ENCODE assay signal across 26 cellular contexts in genomic region chr18:61173579-61173978, GRCh38.
"Had no signal": no experiment of that assay in that cellular context is flagged by ENCODE, and none has a peak within 500 bp of the region (broad histone marks: within the 10 kb centered on the region; RNA-seq: fewer than 3 reads in every experiment).

No MANE protein-coding gene starts in this region.

- DNase-seq: activated CD4-positive, alpha-beta memory T cell treated with anti-CD3 and anti-CD28 coated beads, Interleukin-2, amount 10 ng/mL, durations not matched to agents 7 days and 5 days; activated CD4-positive, alpha-beta T cell treated with anti-CD3 and anti-CD28 coated beads for 36 hours; activated CD4-positive, alpha-beta T cell treated with anti-CD3 and anti-CD28 coated beads, Interleukin-2, amount 50 U/mL, for 1 hour; activated CD8-positive, alpha-beta memory T cell treated with anti-CD3 and anti-CD28 coated beads, Interleukin-2, amount 50 U/mL, for 4 hours; activated gamma-delta T cell treated with Interleukin-2 at 50 U/mL for 16 hours; activated naive CD4-positive, alpha-beta T cell treated with anti-CD3 and anti-CD28 coated beads, Interleukin-2, amount 10 ng/mL, durations not matched to agents 7 days and 5 days; activated naive CD8-positive, alpha-beta T cell treated with anti-CD3 and anti-CD28 coated beads for 36 hours; activated T-cell treated with anti-CD3 and anti-CD28 coated beads, Interleukin-2, amount 50 U/mL, for 72 hours; caudate nucleus; Karpas-422; NCI-H1105; NCI-H146; NCI-H187 treated with DMSO at 0.1 percent for 48 hours; NCI-H2081 treated with DMSO at 0.1 percent for 48 hours; NCI-H2171 treated with DMSO at 0.1 percent for 48 hours; NCI-H226; NCI-H526; NCI-H82; Right ventricle myocardium superior; SJCRH30; SK-N-SH; T-helper 1 cell; WERI-Rb-1 had no signal

- H3K27ac Mint-ChIP-seq: activated CD4-positive, alpha-beta memory T cell treated with anti-CD3 and anti-CD28 coated beads, Interleukin-2, amount 10 ng/mL, durations not matched to agents 7 days and 5 days; activated CD4-positive, alpha-beta T cell treated with anti-CD3 and anti-CD28 coated beads for 36 hours; activated naive CD4-positive, alpha-beta T cell treated with anti-CD3 and anti-CD28 coated beads, Interleukin-2, amount 10 ng/mL, durations not matched to agents 7 days and 5 days; activated naive CD8-positive, alpha-beta T cell treated with anti-CD3 and anti-CD28 coated beads for 36 hours; activated T-cell treated with anti-CD3 and anti-CD28 coated beads, Interleukin-2, amount 50 U/mL, for 72 hours; activated T-helper 2 cell treated with anti-CD3 and anti-CD28 coated beads, Interferon-gamma antibody, Interleukin-2, Interleukin-4, amounts not matched to agents 10 μg/mL and 5 μg/mL and 100 μg/mL, durations not matched to agents 14 hours and 24 hours and 36 hours had no signal

- H3K36me3 ChIP-seq: breast epithelium, SJCRH30, WERI-Rb-1 had no signal

- H3K4me1 Mint-ChIP-seq: activated CD4-positive, alpha-beta memory T cell treated with anti-CD3 and anti-CD28 coated beads, Interleukin-2, amount 10 ng/mL, durations not matched to agents 7 days and 5 days; activated CD4-positive, alpha-beta T cell treated with anti-CD3 and anti-CD28 coated beads for 36 hours; activated naive CD4-positive, alpha-beta T cell treated with anti-CD3 and anti-CD28 coated beads, Interleukin-2, amount 10 ng/mL, durations not matched to agents 7 days and 5 days; activated naive CD8-positive, alpha-beta T cell treated with anti-CD3 and anti-CD28 coated beads for 36 hours had no signal

- H3K27me3 Mint-ChIP-seq: activated CD4-positive, alpha-beta memory T cell treated with anti-CD3 and anti-CD28 coated beads, Interleukin-2, amount 10 ng/mL, durations not matched to agents 7 days and 5 days; activated CD4-positive, alpha-beta T cell treated with anti-CD3 and anti-CD28 coated beads for 36 hours; activated naive CD4-positive, alpha-beta T cell treated with anti-CD3 and anti-CD28 coated beads, Interleukin-2, amount 10 ng/mL, durations not matched to agents 7 days and 5 days; activated naive CD8-positive, alpha-beta T cell treated with anti-CD3 and anti-CD28 coated beads for 36 hours had no signal

- H3K4me2 ChIP-seq: SK-N-SH had no signal

- H3K9me3 ChIP-seq: SJCRH30, SK-N-SH had no signal

- H3K4me3 ChIP-seq: breast epithelium, K562, SJCRH30 had no signal

- H3K4me1 ChIP-seq: breast epithelium, SJCRH30 had no signal

- H3K27ac ChIP-seq: breast epithelium, SJCRH30, WERI-Rb-1 had no signal

- H3K4me3 Mint-ChIP-seq: activated CD4-positive, alpha-beta memory T cell treated with anti-CD3 and anti-CD28 coated beads, Interleukin-2, amount 10 ng/mL, durations not matched to agents 7 days and 5 days; activated CD4-positive, alpha-beta T cell treated with anti-CD3 and anti-CD28 coated beads for 36 hours; activated naive CD4-positive, alpha-beta T cell treated with anti-CD3 and anti-CD28 coated beads, Interleukin-2, amount 10 ng/mL, durations not matched to agents 7 days and 5 days; activated naive CD8-positive, alpha-beta T cell treated with anti-CD3 and anti-CD28 coated beads for 36 hours; activated T-cell treated with anti-CD3 and anti-CD28 coated beads, Interleukin-2, amount 50 U/mL, for 72 hours had no signal

- H3K36me3 Mint-ChIP-seq: activated naive CD4-positive, alpha-beta T cell treated with anti-CD3 and anti-CD28 coated beads, Interleukin-2, amount 10 ng/mL, durations not matched to agents 7 days and 5 days; activated naive CD8-positive, alpha-beta T cell treated with anti-CD3 and anti-CD28 coated beads for 36 hours had no signal

- H3K9ac ChIP-seq: SK-N-SH had no signal

- ATAC-seq: activated CD4-positive, alpha-beta T cell treated with anti-CD3 and anti-CD28 coated beads for 36 hours; activated T-cell treated with anti-CD3 and anti-CD28 coated beads, Interleukin-2, amount 50 U/mL, for 72 hours; K562 had no signal

- H3K27me3 ChIP-seq: breast epithelium, SJCRH30 had no signal
